ENCODE assay signal across 9 cellular contexts in the genomic region with DNA sequence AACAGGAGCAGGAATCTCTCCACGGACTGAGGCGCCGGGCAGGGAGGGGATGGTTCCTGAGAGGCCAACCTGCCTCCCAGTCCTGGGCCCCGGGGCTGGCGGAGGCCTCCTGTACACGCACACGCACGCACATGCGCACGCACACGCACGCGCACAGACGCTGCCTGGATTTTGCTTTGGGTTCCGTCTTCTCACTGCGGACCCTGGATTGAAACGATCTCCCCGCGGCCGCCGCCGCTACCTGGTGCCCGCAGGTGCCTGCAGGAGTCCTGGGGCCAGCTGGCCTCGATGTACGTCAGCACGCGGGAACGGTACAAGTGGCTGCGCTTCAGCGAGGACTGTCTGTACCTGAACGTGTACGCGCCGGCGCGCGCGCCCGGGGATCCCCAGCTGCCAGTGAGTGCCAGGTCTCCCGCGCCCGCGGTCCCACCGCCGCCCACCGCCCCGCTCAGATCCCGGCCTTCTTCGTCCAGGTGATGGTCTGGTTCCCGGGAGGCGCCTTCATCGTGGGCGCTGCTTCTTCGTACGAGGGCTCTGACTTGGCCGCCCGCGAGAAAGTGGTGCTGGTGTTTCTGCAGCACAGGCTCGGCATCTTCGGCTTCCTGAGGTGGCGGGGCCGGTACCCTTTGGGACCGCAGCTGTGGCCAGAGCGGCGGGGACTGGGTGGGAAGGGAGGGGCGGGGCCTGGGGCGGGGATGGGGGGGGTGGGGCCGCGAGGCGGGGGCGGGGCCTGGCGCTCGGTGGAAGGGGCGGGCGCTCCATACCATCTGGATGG. TPM values are rescaled to one million over a fixed set of nuclear protein-coding genes. Genes with fewer than 3 reads are reported as not detected.
A peak's percentile ranks its signal among the peaks of the same experiment; 100 is the strongest.
DNase-seq lines count a peak whose midpoint lies in the region; ATAC-seq lines count a peak whose summit lies in the region.
"Had no signal": no experiment of that assay in that cellular context is flagged by ENCODE, and none has a peak within 500 bp of the region (broad histone marks: within the 10 kb centered on the region; RNA-seq: fewer than 3 reads in every experiment).

No MANE protein-coding gene starts in this region.

- H2BK15ac ChIP-seq in mesendoderm (replicated peaks; ENCODE audit: low read depth), result no peak overlapping the region

- peak; percentile 8 for DNase-seq in DMS79 (lab: John Stamatoyannopoulos, UW)
- DNase-seq in NCI-H146 (lab: John Stamatoyannopoulos, UW), result peak; percentile 68
- peak; percentile 74 for DNase-seq in activated CD4-positive, alpha-beta memory T cell treated with anti-CD3 and anti-CD28 coated beads for 36 hours
- peak; percentile 41 for DNase-seq in mesendoderm
- peak; percentile 30 for DNase-seq in stimulated activated CD8-positive, alpha-beta memory T cell treated with anti-CD3 and anti-CD28 coated beads, Interleukin-4, amount 100 ng/mL, for 24 hours (ENCODE audit: low read depth)
- no peak for DNase-seq in kidney tubule cell (ENCODE audit: low spot score)

- no peak overlapping the region for H2BK5ac ChIP-seq in mesendoderm (ENCODE audit: low read length)

- H3K9ac ChIP-seq in mesendoderm (ENCODE audit: low read length), result peak overlapping the region; percentile 28

- ATAC-seq in HG02678 (IDR thresholded peaks at IDR 0.05; ENCODE audit: unreplicated experiment), result no peak

- H3K79me2 ChIP-seq in mesendoderm (ENCODE audit: control insufficient read depth, insufficient read depth, low read length), result no peaks in the 10 kb centered on the region

- intact Hi-C loops in activated CD4-positive, alpha-beta memory T cell treated with anti-CD3 and anti-CD28 coated beads for 36 hours (cut with micrococcal nuclease), result loop anchor here (1.0 kb wide), 1 partner anchor 15 kb away; no protein-coding TSS in a partner anchor

- peak overlapping the region; percentile 85 for H3K4me3 Mint-ChIP-seq in activated CD4-positive, alpha-beta memory T cell treated with anti-CD3 and anti-CD28 coated beads for 36 hours

- no peaks in the 10 kb centered on the region for H3K9me3 ChIP-seq in ectodermal cell (ENCODE audit: control insufficient read depth, low read length)

- no peaks in the 10 kb centered on the region for H3K27me3 Mint-ChIP-seq in activated CD4-positive, alpha-beta memory T cell treated with anti-CD3 and anti-CD28 coated beads for 36 hours

- H3K27ac Mint-ChIP-seq in activated CD4-positive, alpha-beta memory T cell treated with anti-CD3 and anti-CD28 coated beads for 36 hours, result peak overlapping the region; percentile 82

- H4K5ac ChIP-seq in mesendoderm (ENCODE audit: low read length), result no peak overlapping the region

- peak overlapping the region; percentile 39 for H3K4me3 ChIP-seq in ectodermal cell (ENCODE audit: insufficient read depth, low read depth, low read length)
- H3K4me3 ChIP-seq in mesendoderm (ENCODE audit: low read length), result peak overlapping the region; percentile 40

- H3K36me3 ChIP-seq in ectodermal cell (ENCODE audit: control insufficient read depth, insufficient read depth, low read length), result no peaks in the 10 kb centered on the region
- no peaks in the 10 kb centered on the region for H3K36me3 ChIP-seq in mesendoderm (ENCODE audit: control insufficient read depth, insufficient read depth, low read length)

- H4K8ac ChIP-seq in mesendoderm (ENCODE audit: low read depth, low read length), result no peak overlapping the region

- H3K4ac ChIP-seq in mesendoderm (ENCODE audit: low read depth, low read length), result no peak overlapping the region

- H3K27me3 ChIP-seq in ectodermal cell (ENCODE audit: control insufficient read depth, insufficient read depth, low read length, poor library complexity, severe bottlenecking) (peaks cover 66% of the 10 kb centered on the region), mesendoderm (ENCODE audit: insufficient read depth, low read length, poor library complexity) (no peaks in the 10 kb centered on the region)

- peaks cover 11% of the 10 kb centered on the region for H3K36me3 Mint-ChIP-seq in activated CD4-positive, alpha-beta memory T cell treated with anti-CD3 and anti-CD28 coated beads for 36 hours

- peak overlapping the region; percentile 74 for H3K56ac ChIP-seq in mesendoderm (ENCODE audit: low read length)

- POLR2A ChIA-PET in activated CD4-positive, alpha-beta memory T cell treated with anti-CD3 and anti-CD28 coated beads for 36 hours (lab: Charles Lee), result interaction anchor here (0.6 to 2.8 kb wide), 8 partner anchors 9 to 159 kb away, joined by 3 to 21 read pairs (median 4); partner anchors contain the start of genes FBXL8 and TRADD

- H3K9me3 Mint-ChIP-seq in activated CD4-positive, alpha-beta memory T cell treated with anti-CD3 and anti-CD28 coated beads for 36 hours, result no peaks in the 10 kb centered on the region

- WGBS in ectodermal cell, 2 experiments, result 3% methylated on average over 69 to 74 of the region's 75 CpGs
- WGBS in mesendoderm (ENCODE audit: extremely low coverage, insufficient coverage, low lambda C conversion rate), result no CpG with 5 or more reads among the region's 75 CpGs

- CTCF ChIA-PET in activated CD4-positive, alpha-beta memory T cell treated with anti-CD3 and anti-CD28 coated beads for 36 hours (lab: Charles Lee), result interaction anchor here (0.9 to 1.4 kb wide), 4 partner anchors 10 to 155 kb away, joined by 3 to 6 read pairs (median 4); no protein-coding TSS in a partner anchor

- H2AK5ac ChIP-seq in mesendoderm (ENCODE audit: low read length), result no peak overlapping the region

- no peak overlapping the region for H3K27ac ChIP-seq in ectodermal cell (ENCODE audit: insufficient read depth, low read depth, low read length, poor library complexity, severe bottlenecking)
- H3K27ac ChIP-seq in mesendoderm (ENCODE audit: low read depth, low read length), result no peak overlapping the region

- H3K18ac ChIP-seq in mesendoderm (ENCODE audit: low read length), result no peak overlapping the region

- no peak overlapping the region for H2BK120ac ChIP-seq in mesendoderm (ENCODE audit: low read depth, low read length)

- H3K4me2 ChIP-seq in mesendoderm (ENCODE audit: low read length), result peak overlapping the region; percentile 83

- peak overlapping the region; percentile 45 for H3K23ac ChIP-seq in mesendoderm (ENCODE audit: low read length)

- H3K79me1 ChIP-seq in mesendoderm (ENCODE audit: low read length), result no peaks in the 10 kb centered on the region

- H3K4me1 ChIP-seq in ectodermal cell (ENCODE audit: control insufficient read depth, insufficient read depth, low read length), result no peaks in the 10 kb centered on the region
- no peaks in the 10 kb centered on the region for H3K4me1 ChIP-seq in mesendoderm (ENCODE audit: control insufficient read depth, low read depth, low read length)

- H3K4me1 Mint-ChIP-seq in activated CD4-positive, alpha-beta memory T cell treated with anti-CD3 and anti-CD28 coated beads for 36 hours (ENCODE audit: low read depth), result peaks cover 26% of the 10 kb centered on the region

RNA-seq across cellular contexts. Expression of gene CES4A, which starts 12.2 kb away (rescaled TPM):
- total RNA-seq in activated CD4-positive, alpha-beta memory T cell treated with anti-CD3 and anti-CD28 coated beads for 36 hours, result 10 to 100 TPM; 25.0 to 25.9 TPM
- 2.4 TPM for polyA plus RNA-seq in ectodermal cell (2013, experiment 1 of 4)
- polyA plus RNA-seq in ectodermal cell (2013, experiment 2 of 4), result 1.7 TPM
- 0.85 TPM for polyA plus RNA-seq in ectodermal cell (2013, experiment 3 of 4)
- 1.5 TPM for polyA plus RNA-seq in ectodermal cell (2013, experiment 4 of 4)
- 0.31 TPM for polyA plus RNA-seq in mesendoderm (2013, experiment 1 of 2)
- polyA plus RNA-seq in mesendoderm (2013, experiment 2 of 2), result 0.25 TPM
- total RNA-seq: M059J had no signal

RNA-seq across cellular contexts. Expression of gene CBFB, which starts 28.4 kb away (rescaled TPM):
- 100 to 1,000 TPM; 155 to 163 TPM for total RNA-seq in activated CD4-positive, alpha-beta memory T cell treated with anti-CD3 and anti-CD28 coated beads for 36 hours
- polyA plus RNA-seq in ectodermal cell (2013, experiment 1 of 4), result 56.3 TPM
- 45.4 TPM for polyA plus RNA-seq in ectodermal cell (2013, experiment 2 of 4)
- polyA plus RNA-seq in ectodermal cell (2013, experiment 3 of 4), result 38.8 TPM
- polyA plus RNA-seq in ectodermal cell (2013, experiment 4 of 4), result 48.7 TPM
- 35.4 TPM for polyA plus RNA-seq in mesendoderm (2013, experiment 1 of 2)
- 45.8 TPM for polyA plus RNA-seq in mesendoderm (2013, experiment 2 of 2)

RNA-seq across cellular contexts. Expression of gene CES3, which starts 39.5 kb away (rescaled TPM):
- 1 to 10 TPM; 1.6 to 3.0 TPM for total RNA-seq in activated CD4-positive, alpha-beta memory T cell treated with anti-CD3 and anti-CD28 coated beads for 36 hours
- 12.7 TPM for polyA plus RNA-seq in ectodermal cell (2013, experiment 1 of 4)
- 10.5 TPM for polyA plus RNA-seq in ectodermal cell (2013, experiment 2 of 4)
- polyA plus RNA-seq in ectodermal cell (2013, experiment 3 of 4), result 10.8 TPM
- polyA plus RNA-seq in ectodermal cell (2013, experiment 4 of 4), result 8.7 TPM
- 0.46 TPM for polyA plus RNA-seq in mesendoderm (2013, experiment 1 of 2)
- polyA plus RNA-seq in mesendoderm (2013, experiment 2 of 2), result 0.42 TPM
